In genomic region chr12:109762071-109762672, GRCh38 we compare ENCODE assay signal across 1 cellular context.
TF ChIP-seq lines count a peak whose summit lies in the region.

No MANE protein-coding gene starts in this region.

TF ChIP-seq in WTC11, 78 proteins besides CTCF, POLR2A, EP300 and RAD21 (continued from another document):
- TF ChIP-seq ZSCAN18 (CRISPR knock-in tag; IDR thresholded peaks at IDR 0.05) = no peak
- TF ChIP-seq AR (CRISPR knock-in tag; IDR thresholded peaks at IDR 0.05) = no peak
- no peak for TF ChIP-seq GTF2I (CRISPR knock-in tag; conservative IDR thresholded peaks at IDR 0.05)
- no peak for TF ChIP-seq PREB (CRISPR knock-in tag; IDR thresholded peaks at IDR 0.05; ENCODE audit: borderline replicate concordance)
